Comparison of ENCODE assay signal across 21 cellular contexts in genomic region chr2:197661626-197662025, GRCh38. TPM values are rescaled to one million over a fixed set of nuclear protein-coding genes. Genes with fewer than 3 reads are reported as not detected.
A peak's percentile ranks its signal among the peaks of the same experiment; 100 is the strongest.
DNase-seq lines count a peak whose midpoint lies in the region; ATAC-seq and FAIRE-seq lines count a peak whose summit lies in the region.
"Had no signal": no experiment of that assay in that cellular context is flagged by ENCODE, and none has a peak within 500 bp of the region (broad histone marks: within the 10 kb centered on the region; RNA-seq: fewer than 3 reads in every experiment).

No MANE protein-coding gene starts in this region.

- H3K27ac ChIP-seq in iPS-18a (ENCODE audit: low read length): no peak overlapping the region
- H3K27ac ChIP-seq: GM23248 had no signal

- H3K9ac ChIP-seq in iPS-18a (ENCODE audit: low read length): no peak overlapping the region
- H3K9ac ChIP-seq: GM23248 had no signal

- ATAC-seq in HG02623 (IDR thresholded peaks at IDR 0.05; ENCODE audit: unreplicated experiment): no peak
- no peak for ATAC-seq in GM21526 (IDR thresholded peaks at IDR 0.05; ENCODE audit: low FRiP score, unreplicated experiment)

- peaks cover 7% of the 10 kb centered on the region for H3K4me1 ChIP-seq in iPS-18a (ENCODE audit: control insufficient read depth, low read depth, low read length)
- H3K4me1 ChIP-seq: BE2C had no signal

- H3K27me3 Mint-ChIP-seq in T-helper 2 cell treated with Interferon-gamma antibody and Interleukin-4, amounts not matched to agents 5 μg/mL and 100 μg/mL, for 36 hours (ENCODE audit: low read depth): peaks cover 4% of the 10 kb centered on the region
- H3K27me3 Mint-ChIP-seq: CD8-positive, alpha-beta memory T cell had no signal

- FAIRE-seq in GM18507 (lab: Jason Lieb, UNC): peak; percentile 42
- FAIRE-seq: A204.1, GM19239, H54 had no signal

- H3K27ac Mint-ChIP-seq in T-helper 2 cell treated with Interferon-gamma antibody and Interleukin-4, amounts not matched to agents 5 μg/mL and 100 μg/mL, for 36 hours: no peak overlapping the region
- H3K27ac Mint-ChIP-seq: CD4-positive, CD25-positive, alpha-beta regulatory T cell had no signal

- no peak for DNase-seq in GM18507 (ENCODE audit: extremely low spot score, insufficient read length, low read depth)
- peak; percentile 32 for DNase-seq in KBM-7
- DNase-seq in NCI-H526 treated with DMSO at 0.1 percent for 48 hours (lab: John Stamatoyannopoulos, UW): peak; percentile 85
- no peak for DNase-seq in T-helper 2 cell treated with Interferon-gamma antibody and Interleukin-4, amounts not matched to agents 5 μg/mL and 100 μg/mL, for 36 hours (ENCODE audit: low spot score)
- DNase-seq in ureter (ENCODE audit: low spot score): no peak
- DNase-seq: ACHN; BE2C; C1 segment of cervical spinal cord; CD4-positive, CD25-positive, alpha-beta regulatory T cell; CD8-positive, alpha-beta memory T cell; COR-L47; GDM1; GM23248; HCEC 1CT had no signal

- peak overlapping the region; percentile 4 for H3K4me3 ChIP-seq in iPS-18a (ENCODE audit: low read length)
- H3K4me3 ChIP-seq: GM23248 had no signal

- H3K36me3 Mint-ChIP-seq in T-helper 2 cell treated with Interferon-gamma antibody and Interleukin-4, amounts not matched to agents 5 μg/mL and 100 μg/mL, for 36 hours (ENCODE audit: low read depth): no peaks in the 10 kb centered on the region
- H3K36me3 Mint-ChIP-seq: CD4-positive, CD25-positive, alpha-beta regulatory T cell had no signal

- peaks cover 7% of the 10 kb centered on the region for H3K4me1 Mint-ChIP-seq in T-helper 2 cell treated with Interferon-gamma antibody and Interleukin-4, amounts not matched to agents 5 μg/mL and 100 μg/mL, for 36 hours (ENCODE audit: low read depth)

- H3K9me3 ChIP-seq in iPS-18a (ENCODE audit: control insufficient read depth, low read depth, low read length): no peaks in the 10 kb centered on the region

- in situ Hi-C loops in KBM-7 (cut with MboI; ENCODE audit: low pct_unique_long_range_greater_than_20kb, low sequenced_read_pairs): no loop called here

- no peak overlapping the region for H3K4me3 Mint-ChIP-seq in T-helper 2 cell treated with Interferon-gamma antibody and Interleukin-4, amounts not matched to agents 5 μg/mL and 100 μg/mL, for 36 hours
- H3K4me3 Mint-ChIP-seq: CD4-positive, CD25-positive, alpha-beta regulatory T cell; CD8-positive, alpha-beta memory T cell had no signal

- peaks cover 12% of the 10 kb centered on the region for H3K9me3 Mint-ChIP-seq in T-helper 2 cell treated with Interferon-gamma antibody and Interleukin-4, amounts not matched to agents 5 μg/mL and 100 μg/mL, for 36 hours

- H3K27me3 ChIP-seq in iPS-18a (ENCODE audit: control insufficient read depth, insufficient read depth, low read length): no peaks in the 10 kb centered on the region
- H3K27me3 ChIP-seq: BE2C had no signal

- H3K36me3 ChIP-seq in iPS-18a (ENCODE audit: control insufficient read depth, low read depth, low read length): no peaks in the 10 kb centered on the region
- H3K36me3 ChIP-seq: BE2C had no signal

RNA-seq across cellular contexts. Expression of gene RFTN2, which starts 13.8 kb away (rescaled TPM):
- total RNA-seq in ureter: 7.0 TPM
- total RNA-seq: CD4-positive, CD25-positive, alpha-beta regulatory T cell; Daoy had no signal

RNA-seq across cellular contexts. Expression of gene MARS2, which starts 43.5 kb away (rescaled TPM):
- 10.5 TPM for total RNA-seq in ureter

Comparison
In these comparisons a context has a peak if more than half of its experiments do, and no peak if none do; other contexts are left out.
1. DNase-seq: peak in KBM-7 (single experiment) and NCI-H526 treated with DMSO at 0.1 percent for 48 hours (single experiment); none in GM18507 (single experiment), T-helper 2 cell treated with Interferon-gamma antibody and Interleukin-4, amounts not matched to agents 5 μg/mL and 100 μg/mL, for 36 hours (single experiment) and ureter (single experiment).